1 cellular context compared by ENCODE assay signal in genomic region chr22:19853058-19853878, GRCh38.
TF ChIP-seq lines count a peak whose summit lies in the region.

No MANE protein-coding gene starts in this region.

TF ChIP-seq in GM12878, 131 proteins besides CTCF, POLR2A, EP300 and RAD21 (continued from another document):
- TF ChIP-seq MTA2 (IDR thresholded peaks at IDR 0.05; ENCODE audit: low read depth): no peak
- TF ChIP-seq ELK1 (IDR thresholded peaks at IDR 0.05; ENCODE audit: low read depth, low read length): no peak
- no peak for TF ChIP-seq HDAC2 (IDR thresholded peaks at IDR 0.05)
- TF ChIP-seq E4F1 (IDR thresholded peaks at IDR 0.05; ENCODE audit: borderline replicate concordance, partially characterized antibody): no peak
- TF ChIP-seq FOXM1 (IDR thresholded peaks at IDR 0.05; ENCODE audit: low read depth, low read length): no peak
- TF ChIP-seq ATF7 (IDR thresholded peaks at IDR 0.05; ENCODE audit: low read depth): no peak
- no peak for TF ChIP-seq ZNF384 (IDR thresholded peaks at IDR 0.05; ENCODE audit: borderline replicate concordance, low read depth, low read length)
- no peak for TF ChIP-seq ZBED1 (IDR thresholded peaks at IDR 0.05; ENCODE audit: borderline replicate concordance)
- no peak for TF ChIP-seq HSF1 (IDR thresholded peaks at IDR 0.05; ENCODE audit: low read depth, low read length)
- TF ChIP-seq CUX1 (IDR thresholded peaks at IDR 0.05; ENCODE audit: insufficient replicate concordance, low read depth, low read length): no peak
